ENCODE assay signal across 1 cellular context in the genomic region with DNA sequence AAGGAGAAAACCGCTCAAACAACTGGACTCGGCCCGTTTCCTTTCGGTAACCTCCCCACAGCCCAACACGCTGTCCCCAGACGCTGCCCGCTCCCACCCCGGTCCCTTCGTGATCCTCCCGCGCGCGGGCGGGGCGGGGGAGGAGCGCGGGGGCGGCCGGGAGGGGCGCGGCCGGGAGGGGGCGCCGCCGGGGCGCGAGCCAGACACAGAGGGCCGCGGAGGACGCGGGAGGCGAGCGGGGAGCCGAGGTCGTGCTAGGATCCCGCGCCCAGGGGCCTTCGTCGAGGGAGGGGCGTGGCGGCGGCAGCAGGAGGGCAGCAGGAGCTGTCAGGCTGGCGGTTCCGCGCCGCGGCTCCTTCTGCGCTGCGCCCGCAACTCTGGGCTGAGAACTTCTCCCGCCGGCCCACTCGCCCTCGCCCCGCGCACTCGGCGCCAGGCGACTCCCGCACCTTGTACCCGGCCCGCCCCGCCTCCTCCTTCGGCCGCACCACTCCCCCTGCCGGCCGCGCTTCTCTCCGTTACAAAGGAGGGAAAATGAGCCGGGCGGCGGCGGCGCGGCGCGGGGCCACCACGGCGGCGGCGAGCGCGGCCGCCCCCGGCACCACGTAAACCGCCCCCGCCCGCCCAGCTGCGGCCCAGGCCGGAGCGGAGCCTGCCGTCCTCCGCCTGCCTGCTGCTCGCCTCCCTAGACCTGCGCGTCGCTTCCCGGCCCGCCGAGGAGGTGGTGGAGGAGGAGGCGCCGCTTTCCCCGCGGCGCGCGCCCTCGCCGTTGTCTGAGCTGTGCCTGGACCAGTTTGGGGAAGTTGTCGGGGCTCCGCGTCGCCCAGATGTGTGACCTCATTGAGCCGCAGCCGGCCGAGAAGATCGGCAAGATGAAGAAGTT.
TF ChIP-seq lines count a peak whose summit lies in the region.

A gene (plus strand): TSS at position 521 of the 883 bp plus-strand sequence. CDS start 307 bp downstream, at position 828.

TF ChIP-seq in HepG2, 621 proteins besides CTCF, POLR2A, EP300 and RAD21 (continued from another document and continues in another):
- TF ChIP-seq, protein P1, sequence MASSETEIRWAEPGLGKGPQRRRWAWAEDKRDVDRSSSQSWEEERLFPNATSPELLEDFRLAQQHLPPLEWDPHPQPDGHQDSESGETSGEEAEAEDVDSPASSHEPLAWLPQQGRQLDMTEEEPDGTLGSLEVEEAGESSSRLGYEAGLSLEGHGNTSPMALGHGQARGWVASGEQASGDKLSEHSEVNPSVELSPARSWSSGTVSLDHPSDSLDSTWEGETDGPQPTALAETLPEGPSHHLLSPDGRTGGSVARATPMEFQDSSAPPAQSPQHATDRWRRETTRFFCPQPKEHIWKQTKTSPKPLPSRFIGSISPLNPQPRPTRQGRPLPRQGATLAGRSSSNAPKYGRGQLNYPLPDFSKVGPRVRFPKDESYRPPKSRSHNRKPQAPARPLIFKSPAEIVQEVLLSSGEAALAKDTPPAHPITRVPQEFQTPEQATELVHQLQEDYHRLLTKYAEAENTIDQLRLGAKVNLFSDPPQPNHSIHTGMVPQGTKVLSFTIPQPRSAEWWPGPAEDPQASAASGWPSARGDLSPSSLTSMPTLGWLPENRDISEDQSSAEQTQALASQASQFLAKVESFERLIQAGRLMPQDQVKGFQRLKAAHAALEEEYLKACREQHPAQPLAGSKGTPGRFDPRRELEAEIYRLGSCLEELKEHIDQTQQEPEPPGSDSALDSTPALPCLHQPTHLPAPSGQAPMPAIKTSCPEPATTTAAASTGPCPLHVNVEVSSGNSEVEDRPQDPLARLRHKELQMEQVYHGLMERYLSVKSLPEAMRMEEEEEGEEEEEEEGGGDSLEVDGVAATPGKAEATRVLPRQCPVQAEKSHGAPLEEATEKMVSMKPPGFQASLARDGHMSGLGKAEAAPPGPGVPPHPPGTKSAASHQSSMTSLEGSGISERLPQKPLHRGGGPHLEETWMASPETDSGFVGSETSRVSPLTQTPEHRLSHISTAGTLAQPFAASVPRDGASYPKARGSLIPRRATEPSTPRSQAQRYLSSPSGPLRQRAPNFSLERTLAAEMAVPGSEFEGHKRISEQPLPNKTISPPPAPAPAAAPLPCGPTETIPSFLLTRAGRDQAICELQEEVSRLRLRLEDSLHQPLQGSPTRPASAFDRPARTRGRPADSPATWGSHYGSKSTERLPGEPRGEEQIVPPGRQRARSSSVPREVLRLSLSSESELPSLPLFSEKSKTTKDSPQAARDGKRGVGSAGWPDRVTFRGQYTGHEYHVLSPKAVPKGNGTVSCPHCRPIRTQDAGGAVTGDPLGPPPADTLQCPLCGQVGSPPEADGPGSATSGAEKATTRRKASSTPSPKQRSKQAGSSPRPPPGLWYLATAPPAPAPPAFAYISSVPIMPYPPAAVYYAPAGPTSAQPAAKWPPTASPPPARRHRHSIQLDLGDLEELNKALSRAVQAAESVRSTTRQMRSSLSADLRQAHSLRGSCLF (CRISPR knock-in tag; IDR thresholded peaks at IDR 0.05; ENCODE audit: borderline replicate concordance), result no peak
- no peak for TF ChIP-seq SATB2 (CRISPR knock-in tag; IDR thresholded peaks at IDR 0.05)
- no peak for TF ChIP-seq ZNF337 (CRISPR knock-in tag; IDR thresholded peaks at IDR 0.05; ENCODE audit: borderline replicate concordance, low read depth)
- TF ChIP-seq TARDBP (CRISPR knock-in tag; IDR thresholded peaks at IDR 0.05), result no peak
- TF ChIP-seq, protein P2, sequence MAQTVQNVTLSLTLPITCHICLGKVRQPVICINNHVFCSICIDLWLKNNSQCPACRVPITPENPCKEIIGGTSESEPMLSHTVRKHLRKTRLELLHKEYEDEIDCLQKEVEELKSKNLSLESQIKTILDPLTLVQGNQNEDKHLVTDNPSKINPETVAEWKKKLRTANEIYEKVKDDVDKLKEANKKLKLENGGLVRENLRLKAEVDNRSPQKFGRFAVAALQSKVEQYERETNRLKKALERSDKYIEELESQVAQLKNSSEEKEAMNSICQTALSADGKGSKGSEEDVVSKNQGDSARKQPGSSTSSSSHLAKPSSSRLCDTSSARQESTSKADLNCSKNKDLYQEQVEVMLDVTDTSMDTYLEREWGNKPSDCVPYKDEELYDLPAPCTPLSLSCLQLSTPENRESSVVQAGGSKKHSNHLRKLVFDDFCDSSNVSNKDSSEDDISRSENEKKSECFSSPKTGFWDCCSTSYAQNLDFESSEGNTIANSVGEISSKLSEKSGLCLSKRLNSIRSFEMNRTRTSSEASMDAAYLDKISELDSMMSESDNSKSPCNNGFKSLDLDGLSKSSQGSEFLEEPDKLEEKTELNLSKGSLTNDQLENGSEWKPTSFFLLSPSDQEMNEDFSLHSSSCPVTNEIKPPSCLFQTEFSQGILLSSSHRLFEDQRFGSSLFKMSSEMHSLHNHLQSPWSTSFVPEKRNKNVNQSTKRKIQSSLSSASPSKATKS (CRISPR knock-in tag; IDR thresholded peaks at IDR 0.05), result no peak
- no peak for TF ChIP-seq HOXA7 (CRISPR knock-in tag; IDR thresholded peaks at IDR 0.05)
- TF ChIP-seq PHB2 (IDR thresholded peaks at IDR 0.05; ENCODE audit: partially characterized antibody), result no peak
- no peak for TF ChIP-seq RBAK (CRISPR knock-in tag; IDR thresholded peaks at IDR 0.05)
- no peak for TF ChIP-seq RFX1 (IDR thresholded peaks at IDR 0.05)
- no peak for TF ChIP-seq U2AF2 (IDR thresholded peaks at IDR 0.05; ENCODE audit: low read depth, low read length)
- TF ChIP-seq ZNF160 (CRISPR knock-in tag; IDR thresholded peaks at IDR 0.05), result no peak
- TF ChIP-seq ZNF749 (CRISPR knock-in tag; IDR thresholded peaks at IDR 0.05; ENCODE audit: borderline replicate concordance), result no peak
- no peak for TF ChIP-seq ZNF788 (CRISPR knock-in tag; IDR thresholded peaks at IDR 0.05; ENCODE audit: borderline replicate concordance)
- no peak for TF ChIP-seq SRSF1 (optimal IDR thresholded peaks at IDR 0.05; ENCODE audit: low read depth, low read length)
- TF ChIP-seq, protein P3, sequence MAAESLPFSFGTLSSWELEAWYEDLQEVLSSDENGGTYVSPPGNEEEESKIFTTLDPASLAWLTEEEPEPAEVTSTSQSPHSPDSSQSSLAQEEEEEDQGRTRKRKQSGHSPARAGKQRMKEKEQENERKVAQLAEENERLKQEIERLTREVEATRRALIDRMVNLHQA (CRISPR knock-in tag; IDR thresholded peaks at IDR 0.05), result no peak
- no peak for TF ChIP-seq NCOA5 (CRISPR knock-in tag; IDR thresholded peaks at IDR 0.05)
- TF ChIP-seq SIX1 (CRISPR knock-in tag; IDR thresholded peaks at IDR 0.05; ENCODE audit: borderline replicate concordance), result no peak
- TF ChIP-seq PTBP1 (IDR thresholded peaks at IDR 0.05; ENCODE audit: low read depth, low read length, poor library complexity, severe bottlenecking), result no peak
- TF ChIP-seq SNRNP70 (IDR thresholded peaks at IDR 0.05; ENCODE audit: low read depth, low read length), result no peak
- no peak for TF ChIP-seq ZNF75D (CRISPR knock-in tag; IDR thresholded peaks at IDR 0.05; ENCODE audit: borderline replicate concordance)
- TF ChIP-seq YEATS4 (CRISPR knock-in tag; IDR thresholded peaks at IDR 0.05; ENCODE audit: borderline replicate concordance), result peak; percentile 70; the same call in 1 of the 2 replicates
- TF ChIP-seq ZMYM3 (CRISPR knock-in tag; IDR thresholded peaks at IDR 0.05), result no peak
- TF ChIP-seq THYN1 (CRISPR knock-in tag; IDR thresholded peaks at IDR 0.05; ENCODE audit: borderline replicate concordance, low read depth), result no peak
- TF ChIP-seq JUND (CRISPR knock-in tag; IDR thresholded peaks at IDR 0.05), result no peak
- TF ChIP-seq, protein P4, sequence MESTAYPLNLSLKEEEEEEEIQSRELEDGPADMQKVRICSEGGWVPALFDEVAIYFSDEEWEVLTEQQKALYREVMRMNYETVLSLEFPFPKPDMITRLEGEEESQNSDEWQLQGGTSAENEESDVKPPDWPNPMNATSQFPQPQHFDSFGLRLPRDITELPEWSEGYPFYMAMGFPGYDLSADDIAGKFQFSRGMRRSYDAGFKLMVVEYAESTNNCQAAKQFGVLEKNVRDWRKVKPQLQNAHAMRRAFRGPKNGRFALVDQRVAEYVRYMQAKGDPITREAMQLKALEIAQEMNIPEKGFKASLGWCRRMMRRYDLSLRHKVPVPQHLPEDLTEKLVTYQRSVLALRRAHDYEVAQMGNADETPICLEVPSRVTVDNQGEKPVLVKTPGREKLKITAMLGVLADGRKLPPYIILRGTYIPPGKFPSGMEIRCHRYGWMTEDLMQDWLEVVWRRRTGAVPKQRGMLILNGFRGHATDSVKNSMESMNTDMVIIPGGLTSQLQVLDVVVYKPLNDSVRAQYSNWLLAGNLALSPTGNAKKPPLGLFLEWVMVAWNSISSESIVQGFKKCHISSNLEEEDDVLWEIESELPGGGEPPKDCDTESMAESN (CRISPR knock-in tag; conservative IDR thresholded peaks at IDR 0.05), result no peak
- no peak for TF ChIP-seq KLF11 (CRISPR knock-in tag; IDR thresholded peaks at IDR 0.05)
- no peak for TF ChIP-seq ZSCAN25 (CRISPR knock-in tag; IDR thresholded peaks at IDR 0.05)
- TF ChIP-seq ZNF605 (CRISPR knock-in tag; IDR thresholded peaks at IDR 0.05), result no peak
- TF ChIP-seq KLF13 (CRISPR knock-in tag; IDR thresholded peaks at IDR 0.05), result no peak
- TF ChIP-seq ZNF614 (CRISPR knock-in tag; IDR thresholded peaks at IDR 0.05; ENCODE audit: borderline replicate concordance), result no peak
- no peak for TF ChIP-seq SETDB1 (CRISPR knock-in tag; IDR thresholded peaks at IDR 0.05; ENCODE audit: borderline replicate concordance)
- no peak for TF ChIP-seq BORCS8-MEF2B (CRISPR knock-in tag; IDR thresholded peaks at IDR 0.05)
- TF ChIP-seq HNF4A (CRISPR knock-in tag; IDR thresholded peaks at IDR 0.05), result peak; percentile 65
- no peak for TF ChIP-seq SP4 (CRISPR knock-in tag; IDR thresholded peaks at IDR 0.05)
- TF ChIP-seq HDAC6 (IDR thresholded peaks at IDR 0.05; ENCODE audit: low read depth, low read length), result no peak
- TF ChIP-seq ZFX (CRISPR knock-in tag; IDR thresholded peaks at IDR 0.05; ENCODE audit: low read depth), result 0 out of 2 replicates have a peak, but pooled peaks have one; percentile 22
- no peak for TF ChIP-seq RFX5 (IDR thresholded peaks at IDR 0.05; ENCODE audit: low read depth, low read length)
- no peak for TF ChIP-seq ISX (CRISPR knock-in tag; conservative IDR thresholded peaks at IDR 0.05)
- no peak; the same call in 1 of the 2 replicates for TF ChIP-seq NRL (CRISPR knock-in tag; IDR thresholded peaks at IDR 0.05; ENCODE audit: borderline replicate concordance)
- TF ChIP-seq, protein P5, sequence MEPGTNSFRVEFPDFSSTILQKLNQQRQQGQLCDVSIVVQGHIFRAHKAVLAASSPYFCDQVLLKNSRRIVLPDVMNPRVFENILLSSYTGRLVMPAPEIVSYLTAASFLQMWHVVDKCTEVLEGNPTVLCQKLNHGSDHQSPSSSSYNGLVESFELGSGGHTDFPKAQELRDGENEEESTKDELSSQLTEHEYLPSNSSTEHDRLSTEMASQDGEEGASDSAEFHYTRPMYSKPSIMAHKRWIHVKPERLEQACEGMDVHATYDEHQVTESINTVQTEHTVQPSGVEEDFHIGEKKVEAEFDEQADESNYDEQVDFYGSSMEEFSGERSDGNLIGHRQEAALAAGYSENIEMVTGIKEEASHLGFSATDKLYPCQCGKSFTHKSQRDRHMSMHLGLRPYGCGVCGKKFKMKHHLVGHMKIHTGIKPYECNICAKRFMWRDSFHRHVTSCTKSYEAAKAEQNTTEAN (CRISPR knock-in tag; conservative IDR thresholded peaks at IDR 0.05), result no peak
- no peak for TF ChIP-seq ZNF737 (CRISPR knock-in tag; IDR thresholded peaks at IDR 0.05; ENCODE audit: borderline replicate concordance)
- no peak for TF ChIP-seq EEA1 (CRISPR knock-in tag; IDR thresholded peaks at IDR 0.05; ENCODE audit: borderline replicate concordance)
- no peak for TF ChIP-seq POLR2AphosphoS5 (IDR thresholded peaks at IDR 0.05; ENCODE audit: low read depth, low read length)
- TF ChIP-seq ZNF850 (CRISPR knock-in tag; conservative IDR thresholded peaks at IDR 0.05), result no peak
- no peak for TF ChIP-seq ZNF510 (CRISPR knock-in tag; IDR thresholded peaks at IDR 0.05; ENCODE audit: low read depth)
- no peak for TF ChIP-seq NAIF1 (CRISPR knock-in tag; IDR thresholded peaks at IDR 0.05; ENCODE audit: borderline replicate concordance)
- TF ChIP-seq NCOA1 (CRISPR knock-in tag; IDR thresholded peaks at IDR 0.05), result no peak
- TF ChIP-seq ZNF343 (CRISPR knock-in tag; IDR thresholded peaks at IDR 0.05), result no peak
- no peak for TF ChIP-seq NCOA2 (CRISPR knock-in tag; IDR thresholded peaks at IDR 0.05)
- no peak for TF ChIP-seq HCFC1 (IDR thresholded peaks at IDR 0.05; ENCODE audit: low read depth, low read length)
- no peak for TF ChIP-seq NR2F1 (CRISPR knock-in tag; IDR thresholded peaks at IDR 0.05)
- TF ChIP-seq TGIF2 (CRISPR knock-in tag; IDR thresholded peaks at IDR 0.05), result no peak
- TF ChIP-seq HNRNPK (IDR thresholded peaks at IDR 0.05; ENCODE audit: low read depth, low read length, poor library complexity, severe bottlenecking), result no peak
- TF ChIP-seq, protein P6, sequence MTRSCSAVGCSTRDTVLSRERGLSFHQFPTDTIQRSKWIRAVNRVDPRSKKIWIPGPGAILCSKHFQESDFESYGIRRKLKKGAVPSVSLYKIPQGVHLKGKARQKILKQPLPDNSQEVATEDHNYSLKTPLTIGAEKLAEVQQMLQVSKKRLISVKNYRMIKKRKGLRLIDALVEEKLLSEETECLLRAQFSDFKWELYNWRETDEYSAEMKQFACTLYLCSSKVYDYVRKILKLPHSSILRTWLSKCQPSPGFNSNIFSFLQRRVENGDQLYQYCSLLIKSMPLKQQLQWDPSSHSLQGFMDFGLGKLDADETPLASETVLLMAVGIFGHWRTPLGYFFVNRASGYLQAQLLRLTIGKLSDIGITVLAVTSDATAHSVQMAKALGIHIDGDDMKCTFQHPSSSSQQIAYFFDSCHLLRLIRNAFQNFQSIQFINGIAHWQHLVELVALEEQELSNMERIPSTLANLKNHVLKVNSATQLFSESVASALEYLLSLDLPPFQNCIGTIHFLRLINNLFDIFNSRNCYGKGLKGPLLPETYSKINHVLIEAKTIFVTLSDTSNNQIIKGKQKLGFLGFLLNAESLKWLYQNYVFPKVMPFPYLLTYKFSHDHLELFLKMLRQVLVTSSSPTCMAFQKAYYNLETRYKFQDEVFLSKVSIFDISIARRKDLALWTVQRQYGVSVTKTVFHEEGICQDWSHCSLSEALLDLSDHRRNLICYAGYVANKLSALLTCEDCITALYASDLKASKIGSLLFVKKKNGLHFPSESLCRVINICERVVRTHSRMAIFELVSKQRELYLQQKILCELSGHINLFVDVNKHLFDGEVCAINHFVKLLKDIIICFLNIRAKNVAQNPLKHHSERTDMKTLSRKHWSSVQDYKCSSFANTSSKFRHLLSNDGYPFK (CRISPR knock-in tag; IDR thresholded peaks at IDR 0.05; ENCODE audit: borderline replicate concordance), result no peak
- TF ChIP-seq ESRRA (CRISPR knock-in tag; IDR thresholded peaks at IDR 0.05; ENCODE audit: low read depth), result no peak
- no peak for TF ChIP-seq ZMYM2 (CRISPR knock-in tag; IDR thresholded peaks at IDR 0.05)
- TF ChIP-seq, protein P7, sequence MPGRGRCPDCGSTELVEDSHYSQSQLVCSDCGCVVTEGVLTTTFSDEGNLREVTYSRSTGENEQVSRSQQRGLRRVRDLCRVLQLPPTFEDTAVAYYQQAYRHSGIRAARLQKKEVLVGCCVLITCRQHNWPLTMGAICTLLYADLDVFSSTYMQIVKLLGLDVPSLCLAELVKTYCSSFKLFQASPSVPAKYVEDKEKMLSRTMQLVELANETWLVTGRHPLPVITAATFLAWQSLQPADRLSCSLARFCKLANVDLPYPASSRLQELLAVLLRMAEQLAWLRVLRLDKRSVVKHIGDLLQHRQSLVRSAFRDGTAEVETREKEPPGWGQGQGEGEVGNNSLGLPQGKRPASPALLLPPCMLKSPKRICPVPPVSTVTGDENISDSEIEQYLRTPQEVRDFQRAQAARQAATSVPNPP (CRISPR knock-in tag; IDR thresholded peaks at IDR 0.05), result no peak
- TF ChIP-seq SYNCRIP (IDR thresholded peaks at IDR 0.05; ENCODE audit: insufficient read depth, low read depth, low read length), result no peak
- TF ChIP-seq NFE2L1 (CRISPR knock-in tag; IDR thresholded peaks at IDR 0.05; ENCODE audit: borderline replicate concordance), result no peak
- no peak for TF ChIP-seq TAF1 (CRISPR knock-in tag; IDR thresholded peaks at IDR 0.05)
